In genomic region chr20:57444394-57445048, GRCh38 we compare ENCODE assay signal across 18 cellular contexts.
"Had no signal": no experiment of that assay in that cellular context is flagged by ENCODE, and none has a peak within 500 bp of the region (broad histone marks: within the 10 kb centered on the region; RNA-seq: fewer than 3 reads in every experiment).

No MANE protein-coding gene starts in this region.

- H3K27me3 ChIP-seq: dorsolateral prefrontal cortex, neutrophil, right lobe of liver, spleen, thyroid gland had no signal

- H3K27me3 Mint-ChIP-seq: activated T-cell treated with anti-CD3 and anti-CD28 coated beads, Interleukin-2, amount 50 U/mL, for 24 hours; stimulated activated naive CD8-positive, alpha-beta T cell treated with anti-CD3 and anti-CD28 coated beads, Interleukin-15, amount 100 ng/mL, for 72 hours had no signal

- FAIRE-seq: keratinocyte had no signal

- H3K4me3 Mint-ChIP-seq: activated CD4-positive, alpha-beta memory T cell treated with anti-CD3 and anti-CD28 coated beads, Interleukin-2, amount 10 ng/mL, durations not matched to agents 7 days and 5 days; activated T-cell treated with anti-CD3 and anti-CD28 coated beads, Interleukin-2, amount 50 U/mL, for 24 hours; endodermal cell; naive thymus-derived CD8-positive, alpha-beta T cell; stimulated activated naive CD8-positive, alpha-beta T cell treated with anti-CD3 and anti-CD28 coated beads, Interleukin-15, amount 100 ng/mL, for 72 hours; WTC11 had no signal

- H3K27ac ChIP-seq: dorsolateral prefrontal cortex, neutrophil, spleen, thyroid gland had no signal

- H3K27ac Mint-ChIP-seq: activated CD4-positive, alpha-beta memory T cell treated with anti-CD3 and anti-CD28 coated beads, Interleukin-2, amount 10 ng/mL, durations not matched to agents 7 days and 5 days; activated T-cell treated with anti-CD3 and anti-CD28 coated beads, Interleukin-2, amount 50 U/mL, for 24 hours; endodermal cell; WTC11 had no signal

- H3K9me3 ChIP-seq: neutrophil, right lobe of liver, thyroid gland had no signal

- H3K36me3 ChIP-seq: neutrophil, right lobe of liver, spleen, thyroid gland had no signal

- H3K9me3 Mint-ChIP-seq: activated CD4-positive, alpha-beta memory T cell treated with anti-CD3 and anti-CD28 coated beads, Interleukin-2, amount 10 ng/mL, durations not matched to agents 7 days and 5 days; activated T-cell treated with anti-CD3 and anti-CD28 coated beads, Interleukin-2, amount 50 U/mL, for 24 hours; naive thymus-derived CD8-positive, alpha-beta T cell; stimulated activated naive CD8-positive, alpha-beta T cell treated with anti-CD3 and anti-CD28 coated beads, Interleukin-15, amount 100 ng/mL, for 72 hours had no signal

- H3K36me3 Mint-ChIP-seq: naive thymus-derived CD8-positive, alpha-beta T cell had no signal

- H3K4me3 ChIP-seq: dorsolateral prefrontal cortex, right lobe of liver, spleen, thyroid gland had no signal

- ATAC-seq: left lobe of liver; naive thymus-derived CD8-positive, alpha-beta T cell; right lobe of liver; stimulated activated naive CD8-positive, alpha-beta T cell treated with anti-CD3 and anti-CD28 coated beads, Interleukin-15, amount 100 ng/mL, for 72 hours; WTC11 had no signal

- DNase-seq: activated CD4-positive, alpha-beta memory T cell treated with anti-CD3 and anti-CD28 coated beads, Interleukin-2, amount 10 ng/mL, durations not matched to agents 7 days and 5 days; activated CD4-positive, alpha-beta T cell treated with anti-CD3 and anti-CD28 coated beads for 4 hours; activated naive CD4-positive, alpha-beta T cell treated with anti-CD3 and anti-CD28 coated beads, Interleukin-2, amount 50 U/mL, for 16 hours; activated T-cell treated with anti-CD3 and anti-CD28 coated beads, Interleukin-2, amount 50 U/mL, for 24 hours; dorsolateral prefrontal cortex; endodermal cell; hippocampal formation; mammary epithelial cell; naive thymus-derived CD8-positive, alpha-beta T cell; spleen; stimulated activated naive CD8-positive, alpha-beta T cell treated with anti-CD3 and anti-CD28 coated beads, Interleukin-15, amount 100 ng/mL, for 72 hours; T-helper 2 cell; thyroid gland had no signal
